8 cellular contexts compared by ENCODE assay signal in the genomic region with DNA sequence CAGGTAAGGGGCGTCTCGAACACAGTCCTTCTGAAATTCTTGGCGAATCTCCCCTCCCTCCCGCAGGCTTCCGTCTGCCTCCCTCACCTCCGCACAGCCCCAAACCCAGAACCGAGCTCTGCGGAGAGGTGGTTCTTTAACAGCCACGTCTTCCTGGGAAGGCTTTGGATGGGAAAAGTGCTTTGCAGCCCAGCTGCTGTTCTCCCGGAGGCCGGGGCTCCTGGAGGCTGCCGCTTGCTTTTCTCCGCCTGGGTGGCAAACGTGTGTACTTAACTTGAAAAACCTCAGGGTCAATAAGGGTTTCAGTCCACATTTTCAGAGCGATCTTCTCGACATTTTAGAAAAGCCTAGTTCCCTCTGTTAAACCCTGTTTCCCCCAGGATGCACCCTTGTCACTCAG.
"Had no signal": no experiment of that assay in that cellular context is flagged by ENCODE, and none has a peak within 500 bp of the region (broad histone marks: within the 10 kb centered on the region; RNA-seq: fewer than 3 reads in every experiment).

No MANE protein-coding gene starts in this region.

- H3K4me2 ChIP-seq: GM23338 had no signal

- H3K4me3 ChIP-seq: GM23338, K562 had no signal

- H2AFZ ChIP-seq: GM23338 had no signal

- FAIRE-seq: H1, H54, HTR-8/SVneo, K562 had no signal

- ATAC-seq: GM23338, K562 had no signal

- DNase-seq: H9, HCEC 1CT, IMR-90 had no signal
